In the genomic region with DNA sequence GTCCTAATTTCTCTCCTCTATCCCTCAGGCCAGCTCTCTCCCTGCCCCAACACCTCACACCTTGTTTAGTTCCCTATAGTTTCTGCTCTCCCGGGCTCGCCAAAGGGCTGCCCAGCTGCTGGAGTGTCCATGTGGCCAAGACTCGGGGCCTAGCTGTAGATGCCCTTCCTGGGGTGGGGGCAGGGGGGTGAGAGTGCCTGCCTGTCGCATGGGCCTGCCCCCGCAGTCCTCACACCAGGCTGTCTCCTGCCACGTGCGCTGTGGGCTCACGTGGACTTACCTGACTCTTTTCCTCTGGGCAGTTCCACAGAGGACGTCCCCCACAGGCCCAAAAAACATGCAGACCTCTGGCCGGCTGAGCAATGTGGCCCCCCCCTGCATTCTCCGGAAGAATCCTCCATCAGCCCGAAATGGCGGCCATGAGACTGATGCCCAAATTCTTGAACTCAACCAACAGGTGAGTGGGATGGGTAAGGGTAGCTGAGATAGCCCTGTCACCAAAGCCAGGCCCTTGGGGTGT, we compare ENCODE assay signal across 1 cellular context.
A peak's percentile ranks its signal among the peaks of the same experiment; 100 is the strongest.
TF ChIP-seq lines count a peak whose summit lies in the region.

No MANE protein-coding gene starts in this region.

TF ChIP-seq in HepG2, 621 proteins besides CTCF, POLR2A, EP300 and RAD21:
- TF ChIP-seq NFIB (CRISPR knock-in tag; IDR thresholded peaks at IDR 0.05; ENCODE audit: borderline replicate concordance) (peak; percentile 23; the same call in 1 of the 2 replicates), NCOR1 (IDR thresholded peaks at IDR 0.05; ENCODE audit: borderline replicate concordance, low read length) (no peak)
- TF ChIP-seq, protein P1, sequence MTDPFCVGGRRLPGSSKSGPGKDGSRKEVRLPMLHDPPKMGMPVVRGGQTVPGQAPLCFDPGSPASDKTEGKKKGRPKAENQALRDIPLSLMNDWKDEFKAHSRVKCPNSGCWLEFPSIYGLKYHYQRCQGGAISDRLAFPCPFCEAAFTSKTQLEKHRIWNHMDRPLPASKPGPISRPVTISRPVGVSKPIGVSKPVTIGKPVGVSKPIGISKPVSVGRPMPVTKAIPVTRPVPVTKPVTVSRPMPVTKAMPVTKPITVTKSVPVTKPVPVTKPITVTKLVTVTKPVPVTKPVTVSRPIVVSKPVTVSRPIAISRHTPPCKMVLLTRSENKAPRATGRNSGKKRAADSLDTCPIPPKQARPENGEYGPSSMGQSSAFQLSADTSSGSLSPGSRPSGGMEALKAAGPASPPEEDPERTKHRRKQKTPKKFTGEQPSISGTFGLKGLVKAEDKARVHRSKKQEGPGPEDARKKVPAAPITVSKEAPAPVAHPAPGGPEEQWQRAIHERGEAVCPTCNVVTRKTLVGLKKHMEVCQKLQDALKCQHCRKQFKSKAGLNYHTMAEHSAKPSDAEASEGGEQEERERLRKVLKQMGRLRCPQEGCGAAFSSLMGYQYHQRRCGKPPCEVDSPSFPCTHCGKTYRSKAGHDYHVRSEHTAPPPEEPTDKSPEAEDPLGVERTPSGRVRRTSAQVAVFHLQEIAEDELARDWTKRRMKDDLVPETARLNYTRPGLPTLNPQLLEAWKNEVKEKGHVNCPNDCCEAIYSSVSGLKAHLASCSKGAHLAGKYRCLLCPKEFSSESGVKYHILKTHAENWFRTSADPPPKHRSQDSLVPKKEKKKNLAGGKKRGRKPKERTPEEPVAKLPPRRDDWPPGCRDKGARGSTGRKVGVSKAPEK (CRISPR knock-in tag; IDR thresholded peaks at IDR 0.05; ENCODE audit: borderline replicate concordance) = no peak
TF ChIP-seq in HepG2: peak in this region for 1.
